In genomic region chr5:6202615-6203365, GRCh38 we compare ENCODE assay signal across 16 cellular contexts.
DNase-seq lines count a peak whose midpoint lies in the region; ATAC-seq, FAIRE-seq and TF ChIP-seq lines count a peak whose summit lies in the region.
"Had no signal": no experiment of that assay in that cellular context is flagged by ENCODE, and none has a peak within 500 bp of the region (broad histone marks: within the 10 kb centered on the region; RNA-seq: fewer than 3 reads in every experiment).

No MANE protein-coding gene starts in this region.

- TF ChIP-seq CTCF in H1 (IDR thresholded peaks at IDR 0.05; ENCODE audit: control extremely low read depth in 1 of 3, insufficient read depth in 1 of 3, low read depth in 1 of 3, low read length in 3 of 3) (peak; percentile 47 to 63 (median 61)), omental fat pad (IDR thresholded peaks at IDR 0.05) (no peak)

- no peak overlapping the region for H4K91ac ChIP-seq in H1 (replicated peaks; ENCODE audit: insufficient read length, low read length)

- no peak overlapping the region for H3K23ac ChIP-seq in H1 (ENCODE audit: insufficient read length)

- H3K14ac ChIP-seq in H1 (ENCODE audit: insufficient read length) = no peak overlapping the region

- ATAC-seq in GM19395 (IDR thresholded peaks at IDR 0.05; ENCODE audit: unreplicated experiment) (peak; percentile 67), HG02588 (IDR thresholded peaks at IDR 0.05; ENCODE audit: unreplicated experiment) (no peak), omental fat pad (ENCODE audit: low FRiP score) (no peak)
- ATAC-seq: naive thymus-derived CD4-positive, alpha-beta T cell had no signal

- H2BK5ac ChIP-seq in H1 (ENCODE audit: low read depth, low read length) = no peak overlapping the region

- H2AK5ac ChIP-seq in H1 (ENCODE audit: low read depth, low read length) = no peak overlapping the region

- FAIRE-seq in H1 (lab: Jason Lieb, UNC) = no peak

- H3K9ac ChIP-seq in Karpas-422 (ENCODE audit: low read length) = no peak overlapping the region
- no peak overlapping the region for H3K9ac ChIP-seq in H1 (replicated peaks in 1 of 4; ENCODE audit: extremely low read depth in 1 of 4, low read depth in 3 of 4, low read length in 3 of 4)

- H3K4me2 ChIP-seq in Karpas-422 (ENCODE audit: low read depth, low read length, poor library complexity, severe bottlenecking) (no peak overlapping the region), H1 (ENCODE audit: insufficient read depth in 1 of 2, low read depth in 2 of 2, low read length in 2 of 2) (no peak overlapping the region)
- H3K4me2 ChIP-seq: smooth muscle cell had no signal

- H3K79me2 ChIP-seq in Karpas-422 (ENCODE audit: low read length) = no peaks in the 10 kb centered on the region
- no peaks in the 10 kb centered on the region for H3K79me2 ChIP-seq in H1 (ENCODE audit: control insufficient read depth in 1 of 2, insufficient read depth in 2 of 2, low read length in 2 of 2)

- peak overlapping the region; percentile 20 for H3K56ac ChIP-seq in H1 (replicated peaks; ENCODE audit: insufficient read length, low read depth, low read length)

- no peak overlapping the region for H4K8ac ChIP-seq in H1 (ENCODE audit: extremely low read depth, insufficient read depth, low read length)

- CTCF ChIA-PET in H1 (lab: Charles Lee; ENCODE audit: partially characterized antibody) = interaction anchor here (0.7 to 1.5 kb wide), 5 partner anchors 9 to 94 kb away, joined by 3 to 4 read pairs (median 3); no protein-coding TSS in a partner anchor

- H3K9me3 ChIP-seq in Karpas-422 (ENCODE audit: low read length) (no peaks in the 10 kb centered on the region), H1 (ENCODE audit: insufficient read depth in 2 of 2, low read depth in 1 of 2, low read length in 1 of 2) (peaks cover 3 to 4% of the 10 kb centered on the region in 2 experiments; a peak in 2 of 4 replicates)
- H3K9me3 ChIP-seq: SJSA1, uterus had no signal

- no peak for TF ChIP-seq EP300 in H1 (IDR thresholded peaks at IDR 0.05; ENCODE audit: borderline replicate concordance in 1 of 2, low read depth in 2 of 2, low read length in 2 of 2)

- no peaks in the 10 kb centered on the region for H3K9me2 ChIP-seq in Karpas-422 (replicated peaks; ENCODE audit: insufficient read depth, low read length)

- H4K20me1 ChIP-seq in Karpas-422 (ENCODE audit: insufficient read depth, low read depth, low read length) = no peaks in the 10 kb centered on the region
- H4K20me1 ChIP-seq in H1 (replicated peaks in 1 of 2; ENCODE audit: control insufficient read depth in 1 of 2, insufficient read depth in 2 of 2, low read length in 2 of 2) = no peaks in the 10 kb centered on the region

- H3K4ac ChIP-seq in H1 (replicated peaks; ENCODE audit: insufficient read length, low read depth, low read length) = no peak overlapping the region

- no peak for TF ChIP-seq POLR2A in H1 (IDR thresholded peaks at IDR 0.05; ENCODE audit: control extremely low read depth in 1 of 2, low read depth in 2 of 2, low read length in 2 of 2)

- peak; percentile 55 to 63 for TF ChIP-seq RAD21 in H1 (IDR thresholded peaks at IDR 0.05 in 1 of 2, conservative IDR thresholded peaks at IDR 0.05 in 1 of 2; ENCODE audit: low read depth in 2 of 2, low read length in 2 of 2)

- POLR2A ChIA-PET in H1 (lab: Charles Lee; ENCODE audit: partially characterized antibody) = no interaction called here

- H3K36me3 ChIP-seq in Karpas-422 (ENCODE audit: insufficient read depth, low read length) (no peaks in the 10 kb centered on the region), H1 (ENCODE audit: control insufficient read depth in 2 of 4, insufficient read depth in 4 of 4, low read length in 3 of 4) (no peaks in the 10 kb centered on the region)
- H3K36me3 ChIP-seq: SJSA1, uterus had no signal

- DNase-seq in G401 (ENCODE audit: low spot score) (peak; percentile 25), Karpas-422 (peak; percentile 44), H1 (ENCODE audit: low read depth in 1 of 2, low spot score in 2 of 2) (peak; percentile 19 to 66), omental fat pad (ENCODE audit: low spot score) (no peak), SKM-1 (lab: John Stamatoyannopoulos, UW; ENCODE audit: unreplicated experiment) (no peak), hippocampal formation (lab: John Stamatoyannopoulos, UW) (no peak)
- DNase-seq: activated CD4-positive, alpha-beta T cell treated with anti-CD3 and anti-CD28 coated beads for 1 hour; cerebellar nuclear complex; IMR-90; naive thymus-derived CD4-positive, alpha-beta T cell; NCI-H2081 treated with DMSO at 0.1 percent for 48 hours; uterus had no signal

- no peak overlapping the region for H3K4me3 ChIP-seq in Karpas-422 (ENCODE audit: low read length)
- no peak overlapping the region for H3K4me3 ChIP-seq in H1 (ENCODE audit: extremely low read depth in 1 of 4, insufficient read depth in 2 of 4, low read depth in 3 of 4, low read length in 4 of 4)
- H3K4me3 ChIP-seq: SJSA1, smooth muscle cell, uterus had no signal

- WGBS in H1 (ENCODE audit: extremely low coverage in 1 of 2, insufficient coverage in 1 of 2, insufficient read length in 1 of 2, insufficient replicate concordance in 2 of 2, low coverage in 1 of 2, low lambda C conversion rate in 2 of 2, missing lambda C conversion rate in 1 of 2), 2 experiments = 95% methylated on average over 5 of the region's 5 CpGs; no CpG with 5 or more reads in 1 of the 2 experiments

- no peaks in the 10 kb centered on the region for H3K4me1 ChIP-seq in Karpas-422 (ENCODE audit: low read length)
- peaks cover 0 to 3% (median 0%) of the 10 kb centered on the region in 4 experiments; a peak in 2 of 7 replicates for H3K4me1 ChIP-seq in H1 (replicated peaks in 1 of 4; ENCODE audit: control insufficient read depth in 3 of 4, insufficient read depth in 4 of 4, low read length in 3 of 4)
- H3K4me1 ChIP-seq: uterus had no signal

- H3K27ac ChIP-seq in Karpas-422 (ENCODE audit: low read length) (no peak overlapping the region), H1 (ENCODE audit: low read depth, low read length) (no peak overlapping the region)
- H3K27ac ChIP-seq: SJSA1, uterus had no signal

- H4K5ac ChIP-seq in H1 (ENCODE audit: insufficient read length, low read depth, low read length) = no peak overlapping the region

- H2BK15ac ChIP-seq in H1 (ENCODE audit: low read length) = no peak overlapping the region

- no peaks in the 10 kb centered on the region for H3K79me1 ChIP-seq in H1 (ENCODE audit: low read depth, low read length)

- H2BK120ac ChIP-seq in H1 (replicated peaks; ENCODE audit: low read depth, low read length) = no peak overlapping the region

- no peaks in the 10 kb centered on the region for H3K23me2 ChIP-seq in H1 (ENCODE audit: low read depth, low read length)

- H2BK20ac ChIP-seq in H1 (ENCODE audit: low read length) = no peak overlapping the region

- H3K18ac ChIP-seq in H1 (ENCODE audit: extremely low read depth, low read length) = no peak overlapping the region

- H2AFZ ChIP-seq in Karpas-422 (ENCODE audit: low read length) (no peak overlapping the region), H1 (ENCODE audit: low read length) (no peak overlapping the region)

- in situ Hi-C loops in G401 (cut with HindIII; ENCODE audit: low sequenced_read_pairs) = no loop called here

- H3K27me3 ChIP-seq in Karpas-422 (ENCODE audit: low read length) (no peaks in the 10 kb centered on the region), H1 (replicated peaks in 1 of 4; ENCODE audit: control insufficient read depth in 3 of 4, extremely low read depth in 1 of 4, insufficient read depth in 3 of 4, low read length in 3 of 4) (no peaks in the 10 kb centered on the region)
- H3K27me3 ChIP-seq: SJSA1, uterus had no signal

- H2BK12ac ChIP-seq in H1 (ENCODE audit: low read depth, low read length) = no peak overlapping the region

TF ChIP-seq in H1, 55 proteins besides CTCF, POLR2A, EP300 and RAD21:
- TF ChIP-seq SIRT6 (IDR thresholded peaks at IDR 0.05; ENCODE audit: low read length) = no peak
- TF ChIP-seq TCF12 (IDR thresholded peaks at IDR 0.05; ENCODE audit: low read depth, low read length) = 0 out of 2 replicates have a peak, but pooled peaks have one; percentile 51
- TF ChIP-seq HDAC6 (IDR thresholded peaks at IDR 0.05; ENCODE audit: low read depth, low read length) = no peak
- TF ChIP-seq CTBP2 (IDR thresholded peaks at IDR 0.05; ENCODE audit: borderline replicate concordance, insufficient read depth, insufficient read length, low read length) = no peak
TF ChIP-seq in H1: peak in this region for 1.

Comparison
In these comparisons a context has a peak if more than half of its experiments do, and no peak if none do; other contexts are left out.
1. DNase-seq: peak in G401 (single experiment), Karpas-422 (single experiment) and H1 (2 of 2); none in omental fat pad (single experiment), SKM-1 (single experiment) and hippocampal formation (0 of 2).
2. CTCF ChIP-seq: peak in H1 (3 of 3); none in omental fat pad (0 of 3).